In the genomic region with DNA sequence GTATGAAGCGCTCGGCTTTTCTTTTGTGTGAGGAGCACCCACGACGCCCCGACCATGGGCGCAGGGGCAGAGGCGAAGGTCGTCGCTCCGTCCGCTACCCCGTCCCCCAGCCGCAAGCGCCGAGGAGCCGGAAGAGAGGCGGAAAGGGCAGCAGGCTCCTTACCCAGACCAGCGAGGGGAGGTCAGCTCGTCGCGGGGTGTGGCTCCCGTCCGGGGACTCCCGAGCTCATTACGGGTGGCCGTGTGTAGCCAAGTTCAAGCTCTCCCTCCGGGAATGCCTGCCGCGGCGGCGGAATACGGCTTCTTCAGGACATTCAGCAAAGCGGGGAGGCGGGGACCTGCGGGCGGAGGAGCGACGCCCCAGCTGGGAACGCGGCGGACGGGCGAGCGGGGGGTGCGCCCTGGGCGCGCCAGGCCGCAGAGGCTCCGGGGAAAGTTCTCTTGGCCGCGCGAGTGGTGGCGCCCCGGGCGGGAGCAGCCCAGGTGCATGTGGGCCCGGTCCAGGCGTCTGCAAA, we compare ENCODE assay signal across 1 cellular context.
TF ChIP-seq lines count a peak whose summit lies in the region.

No MANE protein-coding gene starts in this region.

TF ChIP-seq in K562, 482 proteins besides CTCF, POLR2A, EP300 and RAD21 (continued from another document):
- TF ChIP-seq, protein P1, sequence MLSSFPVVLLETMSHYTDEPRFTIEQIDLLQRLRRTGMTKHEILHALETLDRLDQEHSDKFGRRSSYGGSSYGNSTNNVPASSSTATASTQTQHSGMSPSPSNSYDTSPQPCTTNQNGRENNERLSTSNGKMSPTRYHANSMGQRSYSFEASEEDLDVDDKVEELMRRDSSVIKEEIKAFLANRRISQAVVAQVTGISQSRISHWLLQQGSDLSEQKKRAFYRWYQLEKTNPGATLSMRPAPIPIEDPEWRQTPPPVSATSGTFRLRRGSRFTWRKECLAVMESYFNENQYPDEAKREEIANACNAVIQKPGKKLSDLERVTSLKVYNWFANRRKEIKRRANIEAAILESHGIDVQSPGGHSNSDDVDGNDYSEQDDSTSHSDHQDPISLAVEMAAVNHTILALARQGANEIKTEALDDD (IDR thresholded peaks at IDR 0.05) = no peak
- TF ChIP-seq SP1 (CRISPR knock-in tag; IDR thresholded peaks at IDR 0.05) (no peak), CXXC5 (CRISPR knock-in tag; IDR thresholded peaks at IDR 0.05) (peak; percentile 40; the same call in 1 of the 2 replicates), CHD1 (IDR thresholded peaks at IDR 0.05; ENCODE audit: low read length) (no peak), VEZF1 (CRISPR knock-in tag; IDR thresholded peaks at IDR 0.05) (peak; percentile 38), RBM25 (IDR thresholded peaks at IDR 0.05; ENCODE audit: low read depth, low read length, severe bottlenecking) (no peak), TFAP4 (CRISPR knock-in tag; IDR thresholded peaks at IDR 0.05; ENCODE audit: borderline replicate concordance) (peak; percentile 81), GABPB2 (CRISPR knock-in tag; conservative IDR thresholded peaks at IDR 0.05) (no peak)
- TF ChIP-seq, protein P2, sequence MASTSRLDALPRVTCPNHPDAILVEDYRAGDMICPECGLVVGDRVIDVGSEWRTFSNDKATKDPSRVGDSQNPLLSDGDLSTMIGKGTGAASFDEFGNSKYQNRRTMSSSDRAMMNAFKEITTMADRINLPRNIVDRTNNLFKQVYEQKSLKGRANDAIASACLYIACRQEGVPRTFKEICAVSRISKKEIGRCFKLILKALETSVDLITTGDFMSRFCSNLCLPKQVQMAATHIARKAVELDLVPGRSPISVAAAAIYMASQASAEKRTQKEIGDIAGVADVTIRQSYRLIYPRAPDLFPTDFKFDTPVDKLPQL (IDR thresholded peaks at IDR 0.05; ENCODE audit: extremely low read depth, insufficient read length) = no peak
- TF ChIP-seq, protein P3, sequence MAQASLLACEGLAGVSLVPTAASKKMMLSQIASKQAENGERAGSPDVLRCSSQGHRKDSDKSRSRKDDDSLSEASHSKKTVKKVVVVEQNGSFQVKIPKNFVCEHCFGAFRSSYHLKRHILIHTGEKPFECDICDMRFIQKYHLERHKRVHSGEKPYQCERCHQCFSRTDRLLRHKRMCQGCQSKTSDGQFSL (CRISPR knock-in tag; IDR thresholded peaks at IDR 0.05) = peak; percentile 44; the same call in 1 of the 2 replicates
- TF ChIP-seq, protein P3 (tag; IDR thresholded peaks at IDR 0.05) = no peak
- TF ChIP-seq, protein P4, sequence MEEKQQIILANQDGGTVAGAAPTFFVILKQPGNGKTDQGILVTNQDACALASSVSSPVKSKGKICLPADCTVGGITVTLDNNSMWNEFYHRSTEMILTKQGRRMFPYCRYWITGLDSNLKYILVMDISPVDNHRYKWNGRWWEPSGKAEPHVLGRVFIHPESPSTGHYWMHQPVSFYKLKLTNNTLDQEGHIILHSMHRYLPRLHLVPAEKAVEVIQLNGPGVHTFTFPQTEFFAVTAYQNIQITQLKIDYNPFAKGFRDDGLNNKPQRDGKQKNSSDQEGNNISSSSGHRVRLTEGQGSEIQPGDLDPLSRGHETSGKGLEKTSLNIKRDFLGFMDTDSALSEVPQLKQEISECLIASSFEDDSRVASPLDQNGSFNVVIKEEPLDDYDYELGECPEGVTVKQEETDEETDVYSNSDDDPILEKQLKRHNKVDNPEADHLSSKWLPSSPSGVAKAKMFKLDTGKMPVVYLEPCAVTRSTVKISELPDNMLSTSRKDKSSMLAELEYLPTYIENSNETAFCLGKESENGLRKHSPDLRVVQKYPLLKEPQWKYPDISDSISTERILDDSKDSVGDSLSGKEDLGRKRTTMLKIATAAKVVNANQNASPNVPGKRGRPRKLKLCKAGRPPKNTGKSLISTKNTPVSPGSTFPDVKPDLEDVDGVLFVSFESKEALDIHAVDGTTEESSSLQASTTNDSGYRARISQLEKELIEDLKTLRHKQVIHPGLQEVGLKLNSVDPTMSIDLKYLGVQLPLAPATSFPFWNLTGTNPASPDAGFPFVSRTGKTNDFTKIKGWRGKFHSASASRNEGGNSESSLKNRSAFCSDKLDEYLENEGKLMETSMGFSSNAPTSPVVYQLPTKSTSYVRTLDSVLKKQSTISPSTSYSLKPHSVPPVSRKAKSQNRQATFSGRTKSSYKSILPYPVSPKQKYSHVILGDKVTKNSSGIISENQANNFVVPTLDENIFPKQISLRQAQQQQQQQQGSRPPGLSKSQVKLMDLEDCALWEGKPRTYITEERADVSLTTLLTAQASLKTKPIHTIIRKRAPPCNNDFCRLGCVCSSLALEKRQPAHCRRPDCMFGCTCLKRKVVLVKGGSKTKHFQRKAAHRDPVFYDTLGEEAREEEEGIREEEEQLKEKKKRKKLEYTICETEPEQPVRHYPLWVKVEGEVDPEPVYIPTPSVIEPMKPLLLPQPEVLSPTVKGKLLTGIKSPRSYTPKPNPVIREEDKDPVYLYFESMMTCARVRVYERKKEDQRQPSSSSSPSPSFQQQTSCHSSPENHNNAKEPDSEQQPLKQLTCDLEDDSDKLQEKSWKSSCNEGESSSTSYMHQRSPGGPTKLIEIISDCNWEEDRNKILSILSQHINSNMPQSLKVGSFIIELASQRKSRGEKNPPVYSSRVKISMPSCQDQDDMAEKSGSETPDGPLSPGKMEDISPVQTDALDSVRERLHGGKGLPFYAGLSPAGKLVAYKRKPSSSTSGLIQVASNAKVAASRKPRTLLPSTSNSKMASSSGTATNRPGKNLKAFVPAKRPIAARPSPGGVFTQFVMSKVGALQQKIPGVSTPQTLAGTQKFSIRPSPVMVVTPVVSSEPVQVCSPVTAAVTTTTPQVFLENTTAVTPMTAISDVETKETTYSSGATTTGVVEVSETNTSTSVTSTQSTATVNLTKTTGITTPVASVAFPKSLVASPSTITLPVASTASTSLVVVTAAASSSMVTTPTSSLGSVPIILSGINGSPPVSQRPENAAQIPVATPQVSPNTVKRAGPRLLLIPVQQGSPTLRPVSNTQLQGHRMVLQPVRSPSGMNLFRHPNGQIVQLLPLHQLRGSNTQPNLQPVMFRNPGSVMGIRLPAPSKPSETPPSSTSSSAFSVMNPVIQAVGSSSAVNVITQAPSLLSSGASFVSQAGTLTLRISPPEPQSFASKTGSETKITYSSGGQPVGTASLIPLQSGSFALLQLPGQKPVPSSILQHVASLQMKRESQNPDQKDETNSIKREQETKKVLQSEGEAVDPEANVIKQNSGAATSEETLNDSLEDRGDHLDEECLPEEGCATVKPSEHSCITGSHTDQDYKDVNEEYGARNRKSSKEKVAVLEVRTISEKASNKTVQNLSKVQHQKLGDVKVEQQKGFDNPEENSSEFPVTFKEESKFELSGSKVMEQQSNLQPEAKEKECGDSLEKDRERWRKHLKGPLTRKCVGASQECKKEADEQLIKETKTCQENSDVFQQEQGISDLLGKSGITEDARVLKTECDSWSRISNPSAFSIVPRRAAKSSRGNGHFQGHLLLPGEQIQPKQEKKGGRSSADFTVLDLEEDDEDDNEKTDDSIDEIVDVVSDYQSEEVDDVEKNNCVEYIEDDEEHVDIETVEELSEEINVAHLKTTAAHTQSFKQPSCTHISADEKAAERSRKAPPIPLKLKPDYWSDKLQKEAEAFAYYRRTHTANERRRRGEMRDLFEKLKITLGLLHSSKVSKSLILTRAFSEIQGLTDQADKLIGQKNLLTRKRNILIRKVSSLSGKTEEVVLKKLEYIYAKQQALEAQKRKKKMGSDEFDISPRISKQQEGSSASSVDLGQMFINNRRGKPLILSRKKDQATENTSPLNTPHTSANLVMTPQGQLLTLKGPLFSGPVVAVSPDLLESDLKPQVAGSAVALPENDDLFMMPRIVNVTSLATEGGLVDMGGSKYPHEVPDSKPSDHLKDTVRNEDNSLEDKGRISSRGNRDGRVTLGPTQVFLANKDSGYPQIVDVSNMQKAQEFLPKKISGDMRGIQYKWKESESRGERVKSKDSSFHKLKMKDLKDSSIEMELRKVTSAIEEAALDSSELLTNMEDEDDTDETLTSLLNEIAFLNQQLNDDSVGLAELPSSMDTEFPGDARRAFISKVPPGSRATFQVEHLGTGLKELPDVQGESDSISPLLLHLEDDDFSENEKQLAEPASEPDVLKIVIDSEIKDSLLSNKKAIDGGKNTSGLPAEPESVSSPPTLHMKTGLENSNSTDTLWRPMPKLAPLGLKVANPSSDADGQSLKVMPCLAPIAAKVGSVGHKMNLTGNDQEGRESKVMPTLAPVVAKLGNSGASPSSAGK (IDR thresholded peaks at IDR 0.05) = no peak
- TF ChIP-seq, protein P5, sequence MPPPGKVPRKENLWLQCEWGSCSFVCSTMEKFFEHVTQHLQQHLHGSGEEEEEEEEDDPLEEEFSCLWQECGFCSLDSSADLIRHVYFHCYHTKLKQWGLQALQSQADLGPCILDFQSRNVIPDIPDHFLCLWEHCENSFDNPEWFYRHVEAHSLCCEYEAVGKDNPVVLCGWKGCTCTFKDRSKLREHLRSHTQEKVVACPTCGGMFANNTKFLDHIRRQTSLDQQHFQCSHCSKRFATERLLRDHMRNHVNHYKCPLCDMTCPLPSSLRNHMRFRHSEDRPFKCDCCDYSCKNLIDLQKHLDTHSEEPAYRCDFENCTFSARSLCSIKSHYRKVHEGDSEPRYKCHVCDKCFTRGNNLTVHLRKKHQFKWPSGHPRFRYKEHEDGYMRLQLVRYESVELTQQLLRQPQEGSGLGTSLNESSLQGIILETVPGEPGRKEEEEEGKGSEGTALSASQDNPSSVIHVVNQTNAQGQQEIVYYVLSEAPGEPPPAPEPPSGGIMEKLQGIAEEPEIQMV (tag; conservative IDR thresholded peaks at IDR 0.05; ENCODE audit: low read depth) = no peak
